8 cellular contexts compared by ENCODE assay signal in the genomic region with DNA sequence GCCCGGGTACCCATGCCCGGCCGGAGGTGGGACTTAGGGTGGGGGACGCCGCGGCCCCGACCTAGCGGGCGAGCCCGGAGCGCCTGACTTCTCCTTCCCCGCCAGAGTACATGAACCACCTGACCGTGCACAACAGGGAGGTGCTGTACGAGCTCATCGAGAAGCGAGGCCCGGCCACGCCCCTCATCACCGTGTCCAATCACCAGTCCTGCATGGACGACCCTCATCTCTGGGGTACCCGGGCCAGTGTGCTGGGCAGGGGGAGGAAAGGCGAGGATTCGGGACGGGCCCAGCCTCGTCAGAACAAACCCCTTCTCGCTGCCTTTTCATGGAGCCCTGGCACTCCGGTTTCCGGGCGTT. TPM values are rescaled to one million over a fixed set of nuclear protein-coding genes. Genes with fewer than 3 reads are reported as not detected.
DNase-seq lines count a peak whose midpoint lies in the region; ATAC-seq, FAIRE-seq and TF ChIP-seq lines count a peak whose summit lies in the region.

No MANE protein-coding gene starts in this region.

- TF ChIP-seq POLR2A in breast epithelium (IDR thresholded peaks at IDR 0.05), result peak; percentile 36

- peaks cover 8% of the 10 kb centered on the region for H3K36me3 Mint-ChIP-seq in T-helper 1 cell treated with Interleukin-12 subunit alpha and Interleukin-12 subunit beta and Interleukin-4 antibody, amounts not matched to agents 30 μg/mL and 1 μg/mL, for 36 hours (ENCODE audit: low read depth)

- peak overlapping the region; percentile 72 for H3K4me2 ChIP-seq in keratinocyte (ENCODE audit: control insufficient read depth, extremely low read depth, insufficient read depth, low read depth, low read length)

- peak overlapping the region; percentile 77 for H3K4me3 Mint-ChIP-seq in T-helper 1 cell treated with Interleukin-12 subunit alpha and Interleukin-12 subunit beta and Interleukin-4 antibody, amounts not matched to agents 30 μg/mL and 1 μg/mL, for 36 hours

- H3K9me3 ChIP-seq in breast epithelium (no peaks in the 10 kb centered on the region), keratinocyte (ENCODE audit: control insufficient read depth, low read depth, low read length) (no peaks in the 10 kb centered on the region)

- no peaks in the 10 kb centered on the region for H3K9me3 Mint-ChIP-seq in T-helper 1 cell treated with Interleukin-12 subunit alpha and Interleukin-12 subunit beta and Interleukin-4 antibody, amounts not matched to agents 30 μg/mL and 1 μg/mL, for 36 hours

- H3K9me1 ChIP-seq in keratinocyte (ENCODE audit: control insufficient read depth, extremely low read depth, insufficient read depth, low read length), result no peaks in the 10 kb centered on the region

- H3K36me3 ChIP-seq in breast epithelium (no peaks in the 10 kb centered on the region), keratinocyte (ENCODE audit: control insufficient read depth in 2 of 2, extremely low read depth in 1 of 2, insufficient read depth in 2 of 2, low read length in 2 of 2) (no peaks in the 10 kb centered on the region)

- dilution Hi-C loops in keratinocyte (cut with MboI; ENCODE audit: extremely low pct_ligation_motif_present, low sequenced_read_pairs), result no loop called here

- H3K27me3 ChIP-seq in breast epithelium (peaks cover 0 to 30% of the 10 kb centered on the region in 2 donors), keratinocyte (ENCODE audit: control insufficient read depth, extremely low read depth, insufficient read depth, low read length) (no peaks in the 10 kb centered on the region)

- H3K27ac Mint-ChIP-seq in T-helper 1 cell treated with Interleukin-12 subunit alpha and Interleukin-12 subunit beta and Interleukin-4 antibody, amounts not matched to agents 30 μg/mL and 1 μg/mL, for 36 hours, result peak overlapping the region; percentile 95

- DNase-seq in DMS79 (lab: John Stamatoyannopoulos, UW) (peak; percentile 37), M059J (ENCODE audit: low read depth) (peak; percentile 50), breast epithelium (ENCODE audit: low spot score in 2 of 2) (peak; percentile 54 to 63), keratinocyte (ENCODE audit: low read depth, low spot score) (no peak)
- DNase-seq in stimulated activated CD4-positive, alpha-beta T cell treated with anti-CD3 and anti-CD28 coated beads, Interleukin-1b, Interleukin-23, amount 100 ng/mL, for 48 hours, result peak; percentile 60

- peak overlapping the region; percentile 94 to 97 for H3K27ac ChIP-seq in breast epithelium
- H3K27ac ChIP-seq in keratinocyte (ENCODE audit: control insufficient read depth, insufficient read depth, low read length), result peak overlapping the region; percentile 49

- peaks cover 15% of the 10 kb centered on the region for H3K4me1 Mint-ChIP-seq in T-helper 1 cell treated with Interleukin-12 subunit alpha and Interleukin-12 subunit beta and Interleukin-4 antibody, amounts not matched to agents 30 μg/mL and 1 μg/mL, for 36 hours (ENCODE audit: low read depth)

- TF ChIP-seq CTCF in breast epithelium (IDR thresholded peaks at IDR 0.05), result no peak
- no peak for TF ChIP-seq CTCF in keratinocyte (optimal IDR thresholded peaks at IDR 0.05 in 1 of 3, IDR thresholded peaks at IDR 0.05 in 1 of 3, conservative IDR thresholded peaks at IDR 0.05 in 1 of 3; ENCODE audit: extremely low read depth in 1 of 3, insufficient read depth in 2 of 3, low read length in 3 of 3)

- H3K9ac ChIP-seq in keratinocyte (ENCODE audit: control insufficient read depth, extremely low read depth, insufficient read depth, low read length), result peak overlapping the region; percentile 70

- no peaks in the 10 kb centered on the region for H3K27me3 Mint-ChIP-seq in T-helper 1 cell treated with Interleukin-12 subunit alpha and Interleukin-12 subunit beta and Interleukin-4 antibody, amounts not matched to agents 30 μg/mL and 1 μg/mL, for 36 hours (ENCODE audit: low read depth)

- no peaks in the 10 kb centered on the region for H3K79me2 ChIP-seq in keratinocyte (ENCODE audit: control insufficient read depth, insufficient read depth, low read length)

- H3K4me3 ChIP-seq in breast epithelium (peak overlapping the region; percentile 66 to 88 (median 72)), keratinocyte (ENCODE audit: control insufficient read depth in 2 of 3, extremely low read depth in 1 of 3, insufficient read depth in 2 of 3, low read depth in 1 of 3, low read length in 3 of 3) (peak overlapping the region; percentile 60 to 67 (median 66))

- ATAC-seq in GM21717 (IDR thresholded peaks at IDR 0.05; ENCODE audit: unreplicated experiment) (peak; percentile 57), HG02840 (IDR thresholded peaks at IDR 0.05; ENCODE audit: low FRiP score, unreplicated experiment) (no peak)

- no peaks in the 10 kb centered on the region for H4K20me1 ChIP-seq in keratinocyte (ENCODE audit: control insufficient read depth, extremely low read depth, insufficient read depth, low read length)

- FAIRE-seq in keratinocyte (lab: Jason Lieb, UNC), result no peak

- H3K4me1 ChIP-seq in breast epithelium (no peaks in the 10 kb centered on the region), keratinocyte (ENCODE audit: control insufficient read depth, extremely low read depth, insufficient read depth, low read length) (peaks cover 17% of the 10 kb centered on the region)

- peak overlapping the region; percentile 9 for H2AFZ ChIP-seq in keratinocyte (ENCODE audit: control insufficient read depth, low read length)

- intact Hi-C loops in breast epithelium (cut with DNase I; ENCODE audit: low total_unique reads), result no loop called here

RNA-seq across cellular contexts. Expression of gene TAFAZZIN, which starts 0.6 kb away (rescaled TPM):
- total RNA-seq in M059J (2014; rRNA removed; shearing (Covaris generic)), result 24.9 and 32.1 TPM in 2 replicates
- total RNA-seq in breast epithelium, result 10 to 100 TPM; 27.7 to 53.7 (median 44.2) TPM
- 16.3 to 20.6 TPM (median 19.9 TPM) in 3 replicates for polyA plus RNA-seq in keratinocyte
- polyA plus RNA-seq in keratinocyte (2011; ENCODE audit: low read depth), result 15.0 TPM
- polyA plus RNA-seq in keratinocyte (2011; cell fraction: cytosol; rRNA removed), result 8.1 and 12.4 TPM in 2 replicates
- polyA plus RNA-seq in keratinocyte (2011; cell fraction: nucleus; rRNA removed), result 75.8 and 107 TPM in 2 replicates
- 17.7 and 25.9 TPM in 2 replicates for polyA plus RNA-seq in keratinocyte (2012; ENCODE audit: low replicate concordance)
- 13.2 to 20.5 TPM (median 19.7 TPM) in 3 replicates for polyA minus RNA-seq in keratinocyte
- 15.3 TPM for polyA minus RNA-seq in keratinocyte (2011; cell fraction: cytosol; rRNA and poly(A)+ RNA removed)
- 21.4 and 26.4 TPM in 2 replicates for polyA minus RNA-seq in keratinocyte (2011; cell fraction: nucleus; rRNA and poly(A)+ RNA removed)

RNA-seq across cellular contexts. Expression of gene DNASE1L1, which starts 2.9 kb away (rescaled TPM):
- 49.1 and 65.3 TPM in 2 replicates for total RNA-seq in M059J (2014; rRNA removed; shearing (Covaris generic))
- total RNA-seq in breast epithelium, result 10 to 100 TPM; 26.2 to 44.3 (median 26.9) TPM
- polyA plus RNA-seq in keratinocyte, result 16.7 to 37.6 TPM (median 17.1 TPM) in 3 replicates
- 3.3 TPM for polyA plus RNA-seq in keratinocyte (2011; ENCODE audit: low read depth)
- polyA plus RNA-seq in keratinocyte (2011; cell fraction: cytosol; rRNA removed), result 17.5 and 29.0 TPM in 2 replicates
- polyA plus RNA-seq in keratinocyte (2011; cell fraction: nucleus; rRNA removed), result 26.2 and 31.3 TPM in 2 replicates
- 16.0 and 24.6 TPM in 2 replicates for polyA plus RNA-seq in keratinocyte (2012; ENCODE audit: low replicate concordance)
- 19.7 to 50.7 TPM (median 32.4 TPM) in 3 replicates for polyA minus RNA-seq in keratinocyte
- polyA minus RNA-seq in keratinocyte (2011; cell fraction: cytosol; rRNA and poly(A)+ RNA removed), result 21.1 TPM
- 15.4 and 18.8 TPM in 2 replicates for polyA minus RNA-seq in keratinocyte (2011; cell fraction: nucleus; rRNA and poly(A)+ RNA removed)

RNA-seq across cellular contexts. Expression of gene RPL10, which starts 13.8 kb away (rescaled TPM):
- 3,989 and 5,487 TPM in 2 replicates for total RNA-seq in M059J (2014; rRNA removed; shearing (Covaris generic))
- total RNA-seq in breast epithelium, result 1,000 to 10,000 TPM; 8,496 to 9,265 (median 8,695) TPM
- polyA plus RNA-seq in keratinocyte, result 2,926 to 3,552 TPM (median 3,414 TPM) in 3 replicates
- polyA plus RNA-seq in keratinocyte (2011; ENCODE audit: low read depth), result 352 TPM
- 2,144 and 3,499 TPM in 2 replicates for polyA plus RNA-seq in keratinocyte (2011; cell fraction: cytosol; rRNA removed)
- polyA plus RNA-seq in keratinocyte (2011; cell fraction: nucleus; rRNA removed), result 867 and 1,022 TPM in 2 replicates
- polyA plus RNA-seq in keratinocyte (2012; ENCODE audit: low replicate concordance), result 3,096 and 4,173 TPM in 2 replicates
- 1,111 to 1,756 TPM (median 1,179 TPM) in 3 replicates for polyA minus RNA-seq in keratinocyte
- polyA minus RNA-seq in keratinocyte (2011; cell fraction: cytosol; rRNA and poly(A)+ RNA removed), result 1,700 TPM
- polyA minus RNA-seq in keratinocyte (2011; cell fraction: nucleus; rRNA and poly(A)+ RNA removed), result 302 and 306 TPM in 2 replicates

RNA-seq across cellular contexts. Expression of gene ATP6AP1, which starts 16.5 kb away (rescaled TPM):
- total RNA-seq in M059J (2014; rRNA removed; shearing (Covaris generic)), result 123 and 144 TPM in 2 replicates
- 10 to 100 TPM; 31.5 to 57.1 (median 34.8) TPM for total RNA-seq in breast epithelium
- polyA plus RNA-seq in keratinocyte, result 42.4 to 85.5 TPM (median 74.1 TPM) in 3 replicates
- polyA plus RNA-seq in keratinocyte (2011; ENCODE audit: low read depth), result 57.1 TPM
- 36.9 and 42.1 TPM in 2 replicates for polyA plus RNA-seq in keratinocyte (2011; cell fraction: cytosol; rRNA removed)
- polyA plus RNA-seq in keratinocyte (2011; cell fraction: nucleus; rRNA removed), result 129 and 139 TPM in 2 replicates
- polyA plus RNA-seq in keratinocyte (2012; ENCODE audit: low replicate concordance), result 64.5 and 102 TPM in 2 replicates
- 59.4 to 119 TPM (median 99.8 TPM) in 3 replicates for polyA minus RNA-seq in keratinocyte
- 113 TPM for polyA minus RNA-seq in keratinocyte (2011; cell fraction: cytosol; rRNA and poly(A)+ RNA removed)
- 121 and 143 TPM in 2 replicates for polyA minus RNA-seq in keratinocyte (2011; cell fraction: nucleus; rRNA and poly(A)+ RNA removed)

RNA-seq across cellular contexts. Expression of gene GDI1, which starts 25.0 kb away (rescaled TPM):
- total RNA-seq in M059J (2014; rRNA removed; shearing (Covaris generic)), result 210 and 222 TPM in 2 replicates
- 100 to 1,000 TPM in 1 of 3 donors, 10 to 100 TPM in 2; 94.0 to 105 (median 97.3) TPM for total RNA-seq in breast epithelium
- 61.8 to 96.4 TPM (median 75.3 TPM) in 3 replicates for polyA plus RNA-seq in keratinocyte
- polyA plus RNA-seq in keratinocyte (2011; ENCODE audit: low read depth), result 121 TPM
- polyA plus RNA-seq in keratinocyte (2011; cell fraction: cytosol; rRNA removed), result 63.8 and 89.3 TPM in 2 replicates
- polyA plus RNA-seq in keratinocyte (2011; cell fraction: nucleus; rRNA removed), result 208 and 226 TPM in 2 replicates
- polyA plus RNA-seq in keratinocyte (2012; ENCODE audit: low replicate concordance), result 69.4 and 104 TPM in 2 replicates
- 58.3 to 118 TPM (median 73.8 TPM) in 3 replicates for polyA minus RNA-seq in keratinocyte
- 62.0 TPM for polyA minus RNA-seq in keratinocyte (2011; cell fraction: cytosol; rRNA and poly(A)+ RNA removed)
- 40.1 and 44.4 TPM in 2 replicates for polyA minus RNA-seq in keratinocyte (2011; cell fraction: nucleus; rRNA and poly(A)+ RNA removed)
